In the genomic region with DNA sequence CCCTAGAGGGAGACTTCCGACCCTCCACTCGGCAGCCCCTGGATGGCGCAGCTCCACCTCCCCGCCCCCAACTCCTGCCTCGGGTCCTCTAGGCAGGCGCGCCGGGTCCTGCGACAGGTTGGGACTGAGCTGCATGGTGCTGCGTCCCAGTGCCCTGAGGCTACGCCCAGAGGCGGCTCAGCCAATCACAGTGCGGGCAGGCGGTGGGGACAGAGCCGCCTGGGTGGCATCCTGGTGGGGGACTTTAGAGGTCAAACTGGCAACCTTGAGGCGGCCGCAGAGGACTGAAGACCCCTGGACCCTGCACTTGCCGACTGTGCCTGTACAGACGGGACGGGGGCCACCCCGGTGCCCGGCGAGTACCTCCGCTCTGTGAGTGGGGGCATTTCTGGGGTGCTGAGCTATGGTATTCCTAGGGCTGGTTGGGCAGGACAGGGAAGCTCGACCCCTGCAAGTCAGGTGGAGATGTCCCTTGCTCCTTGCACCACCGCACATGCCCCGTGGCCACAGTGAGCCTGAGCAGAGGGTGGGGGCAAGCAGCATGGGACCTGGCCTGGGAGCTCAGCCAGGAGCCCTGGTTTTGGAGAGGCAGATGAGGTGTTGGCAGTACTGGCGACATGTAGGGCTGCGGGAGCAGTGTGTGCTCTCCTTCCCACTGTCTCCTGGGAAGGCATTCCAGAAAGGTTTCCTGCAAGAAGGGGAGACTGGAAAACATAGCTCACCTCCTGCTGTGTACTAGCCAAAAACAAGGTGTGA, we compare ENCODE assay signal across 3 cellular contexts.
TF ChIP-seq lines count a peak whose summit lies in the region.

No MANE protein-coding gene starts in this region.

TF ChIP-seq in SK-N-SH, 30 proteins besides CTCF, POLR2A, EP300 and RAD21:
- no peak for TF ChIP-seq RCOR1 (IDR thresholded peaks at IDR 0.05; ENCODE audit: low read length)
- no peak for TF ChIP-seq RXRA (IDR thresholded peaks at IDR 0.05; ENCODE audit: borderline replicate concordance, low read depth)
- no peak for TF ChIP-seq NFIC (IDR thresholded peaks at IDR 0.05; ENCODE audit: borderline replicate concordance)

TF ChIP-seq in SK-N-SH treated with all-trans-retinoic acid at 6 μM for 48 hours, 23 proteins besides CTCF, POLR2A, EP300 and RAD21:
- no peak for TF ChIP-seq PATZ1 (CRISPR knock-in tag; IDR thresholded peaks at IDR 0.05; ENCODE audit: borderline replicate concordance)

TF ChIP-seq in HepG2, 621 proteins besides CTCF, POLR2A, EP300 and RAD21:
- no peak for TF ChIP-seq ARHGAP35 (CRISPR knock-in tag; IDR thresholded peaks at IDR 0.05; ENCODE audit: borderline replicate concordance)
TF ChIP-seq in HepG2: peak in this region for 0.
